7 cellular contexts compared by ENCODE assay signal in the genomic region with DNA sequence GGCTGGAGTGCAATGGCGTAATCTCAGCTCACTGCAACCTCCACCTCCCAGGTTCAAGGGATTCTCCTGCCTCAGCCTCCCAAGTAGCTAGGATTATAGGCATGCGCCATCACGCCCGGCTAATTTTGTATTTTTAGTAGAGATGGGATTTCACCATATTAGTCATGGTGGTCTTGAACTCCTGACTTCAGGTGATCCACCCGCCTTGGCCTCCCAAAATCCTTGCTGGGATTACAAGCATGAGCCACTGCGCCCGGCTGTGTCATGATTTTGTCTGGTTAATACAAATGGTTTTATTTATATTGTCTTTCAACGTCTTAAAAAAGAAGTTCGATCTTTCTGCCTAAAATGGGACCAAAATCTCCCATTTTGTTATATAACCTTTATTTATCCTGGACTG. TPM values are rescaled to one million over a fixed set of nuclear protein-coding genes. Genes with fewer than 3 reads are reported as not detected.
A peak's percentile ranks its signal among the peaks of the same experiment; 100 is the strongest.
DNase-seq lines count a peak whose midpoint lies in the region; ATAC-seq and TF ChIP-seq lines count a peak whose summit lies in the region.
"Not testable (repeated sequence)": the region's sequence is repeated elsewhere in the genome, so short reads cannot be mapped to it uniquely, and the experiment has no call there.
"Had no signal": no experiment of that assay in that cellular context is flagged by ENCODE, and none has a peak within 500 bp of the region (broad histone marks: within the 10 kb centered on the region; RNA-seq: fewer than 3 reads in every experiment).

No MANE protein-coding gene starts in this region.

- not testable (repeated sequence) for H3K23ac ChIP-seq in IMR-90 (ENCODE audit: low read depth, low read length)

- H3K4ac ChIP-seq in IMR-90 (ENCODE audit: low read depth, low read length) = not testable (repeated sequence)

- intact Hi-C loops in IMR-90 (cut with micrococcal nuclease); ascending aorta (cut with DNase I): not testable (repeated sequence)

- not testable (repeated sequence) for H4K8ac ChIP-seq in IMR-90 (ENCODE audit: low read depth in 2 of 2, low read length in 2 of 2)

- H3K36me3 ChIP-seq in IMR-90 (ENCODE audit: control insufficient read depth, insufficient read depth, low read length); ascending aorta; gastroesophageal sphincter; rectal smooth muscle tissue (ENCODE audit: control insufficient read depth, insufficient read depth, low read length): not testable (repeated sequence)

- H3K27ac ChIP-seq in IMR-90 (ENCODE audit: insufficient read depth, low read length) = not testable (repeated sequence)
- H3K27ac ChIP-seq in ascending aorta (peak overlapping the region; percentile 40 to 47), gastroesophageal sphincter (peak overlapping the region; percentile 20 to 70 (median 36)), rectal smooth muscle tissue (ENCODE audit: low read depth, low read length) (peak overlapping the region; percentile 4)

- H2BK20ac ChIP-seq in IMR-90 (ENCODE audit: low read depth, low read length) = peak overlapping the region; percentile 62; the same call in 1 of the 2 replicates

- H2AK5ac ChIP-seq in IMR-90 (ENCODE audit: low read depth, low read length) = not testable (repeated sequence)

- peak overlapping the region; percentile 79; the same call in 1 of the 3 replicates for H2BK15ac ChIP-seq in IMR-90 (ENCODE audit: low read depth, low read length)

- CTCF ChIA-PET in IMR-90 (lab: Yijun Ruan, JAX) = interaction anchor here (0.9 kb wide), 1 partner anchor 194 kb away, joined by 4 read pairs; no protein-coding TSS in a partner anchor

- not testable (repeated sequence) for TF ChIP-seq CTCF in IMR-90 (conservative IDR thresholded peaks at IDR 0.05; ENCODE audit: low read depth, low read length); ascending aorta (IDR thresholded peaks at IDR 0.05); gastroesophageal sphincter (IDR thresholded peaks at IDR 0.05)

- not testable (repeated sequence) for H3K9ac ChIP-seq in IMR-90 (ENCODE audit: low read depth, low read length); rectal smooth muscle tissue (ENCODE audit: low read length)

- not testable (repeated sequence) for H3K4me2 ChIP-seq in IMR-90 (ENCODE audit: low read depth, low read length)

- not testable (repeated sequence) for TF ChIP-seq POLR2A in IMR-90 (IDR thresholded peaks at IDR 0.05; ENCODE audit: low read depth, low read length); gastroesophageal sphincter (IDR thresholded peaks at IDR 0.05)

- H2AK9ac ChIP-seq in IMR-90 (replicated peaks; ENCODE audit: low read depth, low read length, poor library complexity) = not testable (repeated sequence)

- H3K79me1 ChIP-seq in IMR-90 (ENCODE audit: low read depth in 1 of 2, low read length in 2 of 2) = not testable (repeated sequence)

- H3K4me1 ChIP-seq in IMR-90 (ENCODE audit: control insufficient read depth, insufficient read depth, low read length) (peaks cover 15% of the 10 kb centered on the region), ascending aorta (peaks cover 11 to 32% of the 10 kb centered on the region in 2 donors), gastroesophageal sphincter (peaks cover 0 to 53% (median 7%) of the 10 kb centered on the region in 3 donors), rectal smooth muscle tissue (ENCODE audit: control insufficient read depth, insufficient read depth, low read length) (peaks cover 23% of the 10 kb centered on the region)

- not testable (repeated sequence) for H4K20me1 ChIP-seq in IMR-90 (ENCODE audit: insufficient read depth, low read length)

- DNase-seq in IMR-90; ascending aorta (ENCODE audit: low spot score in 2 of 2): not testable (repeated sequence)

- peaks cover 17% of the 10 kb centered on the region for H3K9me1 ChIP-seq in IMR-90 (ENCODE audit: insufficient read depth, low read length)

- H3K14ac ChIP-seq in IMR-90 (replicated peaks; ENCODE audit: low read depth, low read length) = not testable (repeated sequence)

- not testable (repeated sequence) for H3K4me3 ChIP-seq in IMR-90 (ENCODE audit: insufficient read depth, low read depth, low read length); ascending aorta; gastroesophageal sphincter; rectal smooth muscle tissue (ENCODE audit: low read length)

- not testable (repeated sequence) for H3K56ac ChIP-seq in IMR-90 (ENCODE audit: extremely low read depth, insufficient read depth, low read length)

- H3K27me3 ChIP-seq in IMR-90 (ENCODE audit: control insufficient read depth, insufficient read depth, low read length); ascending aorta; gastroesophageal sphincter; rectal smooth muscle tissue (ENCODE audit: control insufficient read depth, insufficient read depth, low read length): not testable (repeated sequence)

- POLR2A ChIA-PET in IMR-90 (lab: Charles Lee; ENCODE audit: unreplicated experiment) = not testable (repeated sequence)

- H3K9me3 ChIP-seq in IMR-90 (ENCODE audit: control insufficient read depth, insufficient read depth, low read length); ascending aorta; gastroesophageal sphincter: not testable (repeated sequence)

- dilution Hi-C loops in IMR-90 (cut with HindIII; ENCODE audit: low sequenced_read_pairs, unreplicated experiment) = not testable (repeated sequence)

- not testable (repeated sequence) for H2BK5ac ChIP-seq in IMR-90 (ENCODE audit: low read depth, low read length, poor library complexity, severe bottlenecking)

- H4K5ac ChIP-seq in IMR-90 (ENCODE audit: low read depth, low read length) = not testable (repeated sequence)

- not testable (repeated sequence) for BruUV-seq in IMR-90 (replicated peaks; lab: Mats Ljungman, UMichigan)

- H2AFZ ChIP-seq in IMR-90 (replicated peaks; ENCODE audit: low read length, poor library complexity) = not testable (repeated sequence)

- ATAC-seq in IMR-90 (ENCODE audit: low read depth); gastroesophageal sphincter: not testable (repeated sequence)

- WGBS in IMR-90 (ENCODE audit: extremely low coverage in 2 of 2, insufficient read length in 1 of 2), 2 experiments = no CpG with 5 or more reads among the region's 9 CpGs
- 96 to 100% methylated on average over 3 to 9 of the region's 9 CpGs for WGBS in gastroesophageal sphincter (ENCODE audit: low coverage in 1 of 2), 2 donors

- not testable (repeated sequence) for TF ChIP-seq RAD21 in IMR-90 (IDR thresholded peaks at IDR 0.05; ENCODE audit: low read length)

- in situ Hi-C loops in IMR-90 (cut with MboI; ENCODE audit: low sequenced_read_pairs) = not testable (repeated sequence)

- H4K91ac ChIP-seq in IMR-90 (ENCODE audit: insufficient read depth, low read depth, low read length) = not testable (repeated sequence)

- TF ChIP-seq EP300 in gastroesophageal sphincter (IDR thresholded peaks at IDR 0.05) = not testable (repeated sequence)

- H3K18ac ChIP-seq in IMR-90 (ENCODE audit: low read depth, low read length) = not testable (repeated sequence)

- not testable (repeated sequence) for H2BK120ac ChIP-seq in IMR-90 (ENCODE audit: low read depth, low read length)

RNA-seq across cellular contexts. Expression of a gene that starts 19.2 kb away (rescaled TPM):
- 50.3 and 55.6 TPM in 2 replicates for total RNA-seq in IMR-90 (2012; rRNA removed)
- 67.4 and 95.7 TPM in 2 replicates for polyA plus RNA-seq in IMR-90 (2012; rRNA removed)
- polyA plus RNA-seq in IMR-90 (2012; cell fraction: cytosol; rRNA removed) = 40.2 and 112 TPM in 2 replicates
- 310 and 597 TPM in 2 replicates for polyA plus RNA-seq in IMR-90 (2012; cell fraction: nucleus; rRNA removed; ENCODE audit: low replicate concordance)
- 210 TPM for total RNA-seq in ascending aorta
- 100 to 1,000 TPM in 3 of 4 donors, 10 to 100 TPM in 1; 89.0 to 277 (median 194) TPM for total RNA-seq in gastroesophageal sphincter
- total RNA-seq: CD4-positive, alpha-beta memory T cell; CD4-positive, CD25-positive, alpha-beta regulatory T cell had no signal
- polyA plus RNA-seq: CD14-positive monocyte; CD4-positive, CD25-positive, alpha-beta regulatory T cell had no signal
